9 cellular contexts compared by ENCODE assay signal in genomic region chr16:53132406-53132805, GRCh38.
A peak's percentile ranks its signal among the peaks of the same experiment; 100 is the strongest.
DNase-seq lines count a peak whose midpoint lies in the region; TF ChIP-seq lines count a peak whose summit lies in the region.
"Had no signal": no experiment of that assay in that cellular context is flagged by ENCODE, and none has a peak within 500 bp of the region (broad histone marks: within the 10 kb centered on the region; RNA-seq: fewer than 3 reads in every experiment).

No MANE protein-coding gene starts in this region.

- no peak overlapping the region for H2BK120ac ChIP-seq in mesenchymal stem cell (ENCODE audit: low read depth, low read length)

- no peak overlapping the region for H2BK12ac ChIP-seq in mesenchymal stem cell (ENCODE audit: low read length in 2 of 2)

- H3K18ac ChIP-seq in mesenchymal stem cell (ENCODE audit: low read depth in 1 of 2, low read length in 2 of 2) = no peak overlapping the region

- no peak overlapping the region for H3K4ac ChIP-seq in mesenchymal stem cell (ENCODE audit: low read depth in 1 of 2, low read length in 2 of 2)

- H3K4me1 ChIP-seq in HUES48 (ENCODE audit: control insufficient read depth, insufficient read depth, low read length) = peaks cover 20% of the 10 kb centered on the region; the same call in 1 of the 2 replicates
- H3K4me1 ChIP-seq in mesenchymal stem cell (ENCODE audit: control insufficient read depth, insufficient read depth, low read depth, low read length) = peaks cover 3% of the 10 kb centered on the region

- POLR2A ChIA-PET in AG04450 (lab: Yijun Ruan, JAX) = no interaction called here

- peaks cover 4% of the 10 kb centered on the region for H3K36me3 Mint-ChIP-seq in brain

- H3K79me1 ChIP-seq in mesenchymal stem cell (replicated peaks; ENCODE audit: low read length, poor library complexity, severe bottlenecking) = peaks cover 3% of the 10 kb centered on the region

- CTCF ChIA-PET in AG04450 (lab: Charles Lee) = interaction anchor here (0.6 kb wide), 2 partner anchors 11 to 78 kb away, joined by 3 to 6 read pairs; no protein-coding TSS in a partner anchor

- WGBS in mesenchymal stem cell = 86% methylated on average over 4 of the region's 6 CpGs

- H3K27me3 ChIP-seq in AG04450 (ENCODE audit: control insufficient read depth, insufficient read depth, low read length) (no peaks in the 10 kb centered on the region), HUES48 (ENCODE audit: control insufficient read depth, insufficient read depth, low read length) (no peaks in the 10 kb centered on the region), mesenchymal stem cell (ENCODE audit: control insufficient read depth in 1 of 2, insufficient read depth in 1 of 2, low read length in 2 of 2) (no peaks in the 10 kb centered on the region)

- no peak for TF ChIP-seq CTCF in AG04450 (IDR thresholded peaks at IDR 0.05; ENCODE audit: low read depth, low read length)
- no peak for TF ChIP-seq CTCF in brain (conservative IDR thresholded peaks at IDR 0.05)

- no peak overlapping the region for H3K4me2 ChIP-seq in mesenchymal stem cell (ENCODE audit: low read length, poor library complexity, severe bottlenecking)

- H3K27me3 Mint-ChIP-seq in brain = peaks cover 8% of the 10 kb centered on the region

- H3K9ac ChIP-seq in HUES48 (ENCODE audit: low read depth, low read length) (no peak overlapping the region), mesenchymal stem cell (ENCODE audit: low read length) (peak overlapping the region; percentile 94)

- DNase-seq in AG04450 (ENCODE audit: low read depth, low spot score) (no peak), mesenchymal stem cell (peak; percentile 34), DMS53 treated with DMSO at 0.1 percent for 48 hours (lab: John Stamatoyannopoulos, UW; ENCODE audit: unreplicated experiment) (no peak), D341Med (ENCODE audit: low spot score) (no peak), EL (no peak)
- DNase-seq in stimulated activated CD4-positive, alpha-beta T cell treated with anti-CD3 and anti-CD28 coated beads, Interleukin-1b, Interleukin-23, amount 100 ng/mL, for 48 hours = no peak
- DNase-seq: activated CD8-positive, alpha-beta memory T cell treated with anti-CD3 and anti-CD28 coated beads, Interleukin-2, amount 50 U/mL, for 4 hours had no signal

- H2AK5ac ChIP-seq in mesenchymal stem cell (ENCODE audit: low read length, severe bottlenecking) = no peak overlapping the region

- no peak overlapping the region for H4K8ac ChIP-seq in mesenchymal stem cell (ENCODE audit: low read length)

- H4K91ac ChIP-seq in mesenchymal stem cell (ENCODE audit: low read length) = no peak overlapping the region

- no peak overlapping the region for H2BK15ac ChIP-seq in mesenchymal stem cell (ENCODE audit: low read depth, poor library complexity, severe bottlenecking)

- peak overlapping the region; percentile 84 to 89 (median 87) for H3K4me3 Mint-ChIP-seq in brain

- no peak overlapping the region for H3K23ac ChIP-seq in mesenchymal stem cell (ENCODE audit: low read length in 2 of 2)

- H2AFZ ChIP-seq in mesenchymal stem cell (ENCODE audit: low read depth, low read length) = no peak overlapping the region

- no peaks in the 10 kb centered on the region for H3K9me3 Mint-ChIP-seq in brain

- no peak overlapping the region for H2BK5ac ChIP-seq in mesenchymal stem cell (ENCODE audit: low read depth, low read length, poor library complexity, severe bottlenecking)

- H3K4me1 Mint-ChIP-seq in brain = peaks cover 51% of the 10 kb centered on the region

- H3K14ac ChIP-seq in mesenchymal stem cell (ENCODE audit: low read length in 2 of 2) = no peak overlapping the region

- H3K27ac ChIP-seq in AG04450 (ENCODE audit: low read depth, low read length) (no peak overlapping the region), HUES48 (ENCODE audit: low read depth, low read length) (no peak overlapping the region), mesenchymal stem cell (ENCODE audit: low read length, poor library complexity, severe bottlenecking) (no peak overlapping the region)

- no peaks in the 10 kb centered on the region for H3K36me3 ChIP-seq in HUES48 (ENCODE audit: control insufficient read depth, insufficient read depth, low read length)
- peaks cover 6 to 12% of the 10 kb centered on the region in 2 experiments for H3K36me3 ChIP-seq in mesenchymal stem cell (ENCODE audit: control insufficient read depth in 1 of 2, insufficient read depth in 2 of 2, low read depth in 1 of 2, low read length in 2 of 2)

- H3K9me3 ChIP-seq in AG04450 (ENCODE audit: control insufficient read depth, insufficient read depth, low read length) = peaks cover 3% of the 10 kb centered on the region; the same call in 1 of the 2 replicates
- H3K9me3 ChIP-seq in HUES48 (ENCODE audit: control insufficient read depth, insufficient read depth, low read length) = no peaks in the 10 kb centered on the region
- H3K9me3 ChIP-seq in mesenchymal stem cell (ENCODE audit: control insufficient read depth, low read length) = no peaks in the 10 kb centered on the region

- peak overlapping the region in 4 of 5 experiments; percentile 25 to 78 (median 74) for H3K27ac Mint-ChIP-seq in brain

- H3K4me3 ChIP-seq in AG04450 (ENCODE audit: low read depth, low read length) = peak overlapping the region; percentile 79
- H3K4me3 ChIP-seq in HUES48 (ENCODE audit: low read depth, low read length) = peak overlapping the region; percentile 81
- H3K4me3 ChIP-seq in mesenchymal stem cell (ENCODE audit: insufficient read depth in 1 of 2, low read depth in 1 of 2, low read length in 2 of 2) = peak overlapping the region in 1 of 2 experiments; percentile 90
